Comparison of ENCODE assay signal across 8 cellular contexts in the genomic region with DNA sequence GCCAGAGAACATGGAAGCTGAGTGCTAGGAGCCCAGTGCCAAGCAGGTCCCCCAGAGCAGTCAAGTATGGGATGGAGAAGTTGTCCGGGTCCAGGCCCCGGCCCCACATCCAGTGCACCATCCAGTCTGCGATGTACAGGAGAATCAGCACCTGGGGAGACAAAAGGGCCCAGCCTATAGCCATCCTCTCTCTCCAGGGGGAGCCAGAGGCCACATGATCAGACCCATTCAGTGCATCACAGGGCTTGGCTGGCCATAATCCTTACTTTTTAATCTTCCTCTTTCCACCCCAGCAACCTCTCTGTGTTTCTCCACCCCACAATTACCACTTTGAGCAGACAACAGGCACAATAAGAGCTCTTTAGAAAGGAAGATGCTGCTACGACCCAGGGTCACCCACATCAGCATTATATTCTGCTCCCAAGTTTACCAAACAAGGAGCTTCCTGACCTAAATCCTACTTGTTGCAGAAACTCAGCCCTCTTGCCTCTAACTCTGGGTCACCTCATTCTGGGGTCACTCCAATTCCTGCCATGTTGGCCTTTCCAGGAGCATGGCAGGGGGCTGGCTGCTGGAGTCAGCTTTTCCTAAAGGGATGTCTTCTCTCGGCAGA. TPM values are rescaled to one million over a fixed set of nuclear protein-coding genes. Genes with fewer than 3 reads are reported as not detected.
DNase-seq lines count a peak whose midpoint lies in the region; ATAC-seq and TF ChIP-seq lines count a peak whose summit lies in the region.

No MANE protein-coding gene starts in this region.

- H3K4me3 ChIP-seq in fibroblast of pulmonary artery (replicated peaks; ENCODE audit: low read depth, low read length), result no peak overlapping the region

- ATAC-seq in HG03460 (IDR thresholded peaks at IDR 0.05; ENCODE audit: unreplicated experiment) (peak; percentile 59), omental fat pad (ENCODE audit: low FRiP score) (peak; percentile 67), HG02938 (IDR thresholded peaks at IDR 0.05; ENCODE audit: unreplicated experiment) (no peak)

- DNase-seq in NCI-H2081 (lab: John Stamatoyannopoulos, UW) (peak; percentile 56 to 67), NCI-H2081 treated with DMSO at 0.1 percent for 48 hours (lab: John Stamatoyannopoulos, UW) (no peak), NOMO-1 treated with dmso at 0.1 percent for 144 hours (lab: John Stamatoyannopoulos, UW; ENCODE audit: unreplicated experiment) (peak; percentile 48), fibroblast of pulmonary artery (ENCODE audit: low read depth) (peak; percentile 62), omental fat pad (ENCODE audit: low spot score) (no peak)
- peak; percentile 66 to 68 for DNase-seq in activated T-cell treated with anti-CD3 and anti-CD28 coated beads, Interleukin-2, amount 50 U/mL, for 48 hours

- TF ChIP-seq CTCF in fibroblast of pulmonary artery (IDR thresholded peaks at IDR 0.05; ENCODE audit: low read length, missing control alignments), result peak; percentile 83
- TF ChIP-seq CTCF in omental fat pad (IDR thresholded peaks at IDR 0.05), result peak in 1 of 3 donors; percentile 33

RNA-seq across cellular contexts. Expression of gene RAB29, which starts 16.4 kb away (rescaled TPM):
- 10 to 100 TPM; 14.4 to 26.9 (median 20.0) TPM for total RNA-seq in omental fat pad

RNA-seq across cellular contexts. Expression of gene SLC41A1, which starts 21.3 kb away (rescaled TPM):
- 10 to 100 TPM; 15.3 to 33.1 (median 25.1) TPM for total RNA-seq in omental fat pad

RNA-seq across cellular contexts. Expression of gene NUCKS1, which starts 41.7 kb away (rescaled TPM):
- total RNA-seq in omental fat pad, result 10 to 100 TPM; 54.8 to 84.8 (median 71.2) TPM

RNA-seq across cellular contexts. Expression of gene PM20D1, which starts 58.3 kb away (rescaled TPM):
- under 1 TPM; 0.19 to 0.74 (median 0.50) TPM for total RNA-seq in omental fat pad

Comparison
In these comparisons a context has a peak if more than half of its experiments do, and no peak if none do; other contexts are left out.
1. DNase-seq: peak in NCI-H2081 (2 of 2), NOMO-1 treated with dmso at 0.1 percent for 144 hours (single experiment), activated T-cell treated with anti-CD3 and anti-CD28 coated beads, Interleukin-2, amount 50 U/mL, for 48 hours (2 of 2) and fibroblast of pulmonary artery (single experiment); none in NCI-H2081 treated with DMSO at 0.1 percent for 48 hours (single experiment) and omental fat pad (single experiment).